ENCODE assay signal across 21 cellular contexts in genomic region chr3:161893972-161894371, GRCh38.
A peak's percentile ranks its signal among the peaks of the same experiment; 100 is the strongest.
DNase-seq lines count a peak whose midpoint lies in the region; ATAC-seq and TF ChIP-seq lines count a peak whose summit lies in the region.
"Had no signal": no experiment of that assay in that cellular context is flagged by ENCODE, and none has a peak within 500 bp of the region (broad histone marks: within the 10 kb centered on the region; RNA-seq: fewer than 3 reads in every experiment).

No MANE protein-coding gene starts in this region.

- no peak overlapping the region for H3K27ac Mint-ChIP-seq in MCF 10A (ENCODE audit: low read depth, unreplicated experiment)
- no peak overlapping the region for H3K27ac Mint-ChIP-seq in naive thymus-derived CD8-positive, alpha-beta T cell
- H3K27ac Mint-ChIP-seq: activated T-helper 1 cell treated with anti-CD3 and anti-CD28 coated beads, Interleukin-12 subunit alpha, Interleukin-12 subunit beta, Interleukin-2, Interleukin-4 antibody, amounts not matched to agents 30 ng/mL and 10 ng/mL and 1 ng/mL, durations not matched to agents 14 hours and 24 hours and 36 hours; IgD-negative memory B cell; naive thymus-derived CD4-positive, alpha-beta T cell; stimulated activated memory B cell treated with anti-CD40 and anti-IgM and Interleukin-4, amounts not matched to agents 10 μg/mL and 1 μg/mL and 100 μg/mL, for 72 hours had no signal

- H3K27me3 ChIP-seq in breast epithelium (no peaks in the 10 kb centered on the region), MG63 (no peaks in the 10 kb centered on the region)
- H3K27me3 ChIP-seq: tibial nerve had no signal

- H3K36me3 Mint-ChIP-seq in MCF 10A (ENCODE audit: insufficient read depth, unreplicated experiment), result no peaks in the 10 kb centered on the region
- no peaks in the 10 kb centered on the region for H3K36me3 Mint-ChIP-seq in naive thymus-derived CD8-positive, alpha-beta T cell
- H3K36me3 Mint-ChIP-seq: IgD-negative memory B cell; naive thymus-derived CD4-positive, alpha-beta T cell; stimulated activated memory B cell treated with anti-CD40 and anti-IgM and Interleukin-4, amounts not matched to agents 10 μg/mL and 1 μg/mL and 100 μg/mL, for 72 hours had no signal

- H3K4me3 Mint-ChIP-seq in MCF 10A (ENCODE audit: unreplicated experiment), result no peak overlapping the region
- H3K4me3 Mint-ChIP-seq in naive thymus-derived CD8-positive, alpha-beta T cell, result no peak overlapping the region
- H3K4me3 Mint-ChIP-seq: activated T-helper 1 cell treated with anti-CD3 and anti-CD28 coated beads, Interleukin-12 subunit alpha, Interleukin-12 subunit beta, Interleukin-2, Interleukin-4 antibody, amounts not matched to agents 30 ng/mL and 10 ng/mL and 1 ng/mL, durations not matched to agents 14 hours and 24 hours and 36 hours; IgD-negative memory B cell; naive thymus-derived CD4-positive, alpha-beta T cell; stimulated activated memory B cell treated with anti-CD40 and anti-IgM and Interleukin-4, amounts not matched to agents 10 μg/mL and 1 μg/mL and 100 μg/mL, for 72 hours had no signal

- intact Hi-C loops in MCF 10A (cut with micrococcal nuclease) (no loop called here), breast epithelium (cut with DNase I; ENCODE audit: low total_unique reads) (no loop called here), left ventricle myocardium superior (cut with micrococcal nuclease) (no loop called here)

- H3K36me3 ChIP-seq in breast epithelium (no peaks in the 10 kb centered on the region), MG63 (no peaks in the 10 kb centered on the region)
- H3K36me3 ChIP-seq: prostate gland, tibial nerve had no signal

- peaks cover 9% of the 10 kb centered on the region for H3K4me1 Mint-ChIP-seq in MCF 10A (ENCODE audit: insufficient read depth, unreplicated experiment)
- no peaks in the 10 kb centered on the region for H3K4me1 Mint-ChIP-seq in naive thymus-derived CD8-positive, alpha-beta T cell
- H3K4me1 Mint-ChIP-seq: IgD-negative memory B cell; naive thymus-derived CD4-positive, alpha-beta T cell; stimulated activated memory B cell treated with anti-CD40 and anti-IgM and Interleukin-4, amounts not matched to agents 10 μg/mL and 1 μg/mL and 100 μg/mL, for 72 hours had no signal

- no peak overlapping the region for H3K27ac ChIP-seq in breast epithelium
- H3K27ac ChIP-seq: 22Rv1, prostate gland, tibial nerve had no signal

- TF ChIP-seq CTCF in MCF 10A (IDR thresholded peaks at IDR 0.05; ENCODE audit: unreplicated experiment) (no peak), breast epithelium (IDR thresholded peaks at IDR 0.05) (no peak), fibroblast of villous mesenchyme (IDR thresholded peaks at IDR 0.05; ENCODE audit: insufficient read depth, low read depth, low read length) (no peak)

- no peaks in the 10 kb centered on the region for H3K9me3 Mint-ChIP-seq in MCF 10A (ENCODE audit: unreplicated experiment)
- H3K9me3 Mint-ChIP-seq in naive thymus-derived CD8-positive, alpha-beta T cell, result peaks cover 0 to 9% (median 0%) of the 10 kb centered on the region in 9 donors
- H3K9me3 Mint-ChIP-seq: activated T-helper 1 cell treated with anti-CD3 and anti-CD28 coated beads, Interleukin-12 subunit alpha, Interleukin-12 subunit beta, Interleukin-2, Interleukin-4 antibody, amounts not matched to agents 30 ng/mL and 10 ng/mL and 1 ng/mL, durations not matched to agents 14 hours and 24 hours and 36 hours had no signal

- BruUV-seq in MCF 10A (replicated peaks; lab: Mats Ljungman, UMichigan), result no TSS peak

- CTCF ChIA-PET in MCF 10A (lab: Yijun Ruan, JAX), result no interaction called here

- H3K9me3 ChIP-seq in breast epithelium, result peaks cover 0 to 8% of the 10 kb centered on the region in 2 donors
- H3K9me3 ChIP-seq in MG63, result no peaks in the 10 kb centered on the region
- H3K9me3 ChIP-seq: prostate gland had no signal

- POLR2A ChIA-PET in MCF 10A (lab: Yijun Ruan, JAX), result interaction anchor here (0.6 kb wide), 1 partner anchor 1146 kb away, joined by 3 read pairs; no protein-coding TSS in a partner anchor
- POLR2A ChIA-PET in naive thymus-derived CD8-positive, alpha-beta T cell (lab: Charles Lee), result no interaction called here

- no peaks in the 10 kb centered on the region for H3K27me3 Mint-ChIP-seq in MCF 10A (ENCODE audit: insufficient read depth, unreplicated experiment)
- no peaks in the 10 kb centered on the region for H3K27me3 Mint-ChIP-seq in naive thymus-derived CD8-positive, alpha-beta T cell
- H3K27me3 Mint-ChIP-seq: IgD-negative memory B cell; naive thymus-derived CD4-positive, alpha-beta T cell; stimulated activated memory B cell treated with anti-CD40 and anti-IgM and Interleukin-4, amounts not matched to agents 10 μg/mL and 1 μg/mL and 100 μg/mL, for 72 hours had no signal

- peak; percentile 2 for DNase-seq in MCF 10A (ENCODE audit: unreplicated experiment)
- no peak for DNase-seq in breast epithelium (ENCODE audit: low spot score in 2 of 2)
- peak; percentile 2 for DNase-seq in astrocyte of the hippocampus (ENCODE audit: low read depth, low spot score)
- peak; percentile 87 for DNase-seq in fibroblast of villous mesenchyme (ENCODE audit: low read depth)
- DNase-seq in naive thymus-derived CD8-positive, alpha-beta T cell, result no peak
- no peak for DNase-seq in left ventricle myocardium superior
- no peak for DNase-seq in MG63
- DNase-seq in HuH-7 (ENCODE audit: low spot score), result no peak
- DNase-seq: activated CD4-positive, CD25-positive, alpha-beta regulatory T cell; activated CD8-positive, alpha-beta memory T cell treated with anti-CD3 and anti-CD28 coated beads for 24 hours; naive thymus-derived CD4-positive, alpha-beta T cell; NCI-H2029 treated with DMSO at 0.1 percent for 48 hours; NCI-H510A; SIG-M5 had no signal

- TF ChIP-seq POLR2A in breast epithelium (IDR thresholded peaks at IDR 0.05), result no peak

- no peaks in the 10 kb centered on the region for H3K4me1 ChIP-seq in breast epithelium
- H3K4me1 ChIP-seq: prostate gland, tibial nerve had no signal

- ATAC-seq in naive thymus-derived CD8-positive, alpha-beta T cell, result no peak
- no peak for ATAC-seq in left ventricle myocardium superior
- ATAC-seq: naive thymus-derived CD4-positive, alpha-beta T cell; stimulated activated memory B cell treated with anti-CD40 and anti-IgM and Interleukin-4, amounts not matched to agents 10 μg/mL and 1 μg/mL and 100 μg/mL, for 72 hours had no signal

- H3K4me3 ChIP-seq in breast epithelium (no peak overlapping the region), fibroblast of villous mesenchyme (ENCODE audit: low read depth, low read length) (no peak overlapping the region), MG63 (no peak overlapping the region)
- H3K4me3 ChIP-seq: lung, prostate gland, tibial nerve had no signal

Comparison
In these comparisons a context has a peak if more than half of its experiments do, and no peak if none do; other contexts are left out.
1. DNase-seq: peak in MCF 10A (single experiment), astrocyte of the hippocampus (single experiment) and fibroblast of villous mesenchyme (single experiment); none in breast epithelium (0 of 2), naive thymus-derived CD8-positive, alpha-beta T cell (0 of 10), left ventricle myocardium superior (single experiment), MG63 (single experiment) and HuH-7 (single experiment).